Comparison of ENCODE assay signal across 8 cellular contexts in the genomic region with DNA sequence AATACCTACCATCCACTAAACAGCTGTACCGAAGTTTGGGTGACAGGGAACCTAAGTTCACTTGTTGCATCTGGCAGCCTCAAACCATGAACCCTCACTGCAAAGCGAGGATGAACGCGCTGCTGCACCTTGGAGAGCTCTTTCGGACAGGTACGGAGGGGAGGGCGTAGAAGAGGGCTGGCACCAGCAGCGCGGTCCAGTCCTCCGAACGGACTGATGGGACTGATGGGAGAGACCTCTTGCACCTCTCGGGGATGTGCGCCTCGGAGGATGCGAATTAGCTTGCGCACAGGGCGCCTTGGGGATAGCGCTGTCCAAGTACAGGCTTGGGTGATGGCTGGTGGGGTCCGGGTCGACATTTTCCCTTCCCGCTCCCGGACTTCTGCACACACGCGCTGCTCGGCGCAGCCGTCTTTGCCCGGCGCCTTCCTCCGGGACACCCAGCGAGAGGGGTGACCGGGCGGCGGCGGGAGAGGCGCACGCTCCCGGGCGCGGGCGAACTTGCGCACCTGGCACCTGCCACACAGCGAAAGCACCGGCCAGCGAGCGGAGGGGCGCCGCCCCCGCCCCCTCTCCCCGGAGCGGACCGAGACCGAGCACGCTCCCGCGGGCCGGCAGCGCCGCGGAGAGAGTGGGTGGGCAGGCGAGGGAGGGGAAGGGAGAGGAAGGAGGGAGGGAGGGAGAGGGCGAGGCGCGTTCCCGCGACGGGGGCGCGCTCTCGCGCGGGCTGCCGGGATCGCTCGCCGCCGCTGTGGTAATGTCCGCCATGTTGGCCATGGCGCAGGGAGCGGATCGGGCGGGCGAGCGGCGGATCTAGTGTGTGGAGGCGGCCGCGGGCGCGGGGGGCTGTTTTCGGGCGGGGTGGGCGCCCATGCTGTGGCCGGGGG. TPM values are rescaled to one million over a fixed set of nuclear protein-coding genes. Genes with fewer than 3 reads are reported as not detected.
A peak's percentile ranks its signal among the peaks of the same experiment; 100 is the strongest.
DNase-seq lines count a peak whose midpoint lies in the region; ATAC-seq and TF ChIP-seq lines count a peak whose summit lies in the region.

A gene with protein sequence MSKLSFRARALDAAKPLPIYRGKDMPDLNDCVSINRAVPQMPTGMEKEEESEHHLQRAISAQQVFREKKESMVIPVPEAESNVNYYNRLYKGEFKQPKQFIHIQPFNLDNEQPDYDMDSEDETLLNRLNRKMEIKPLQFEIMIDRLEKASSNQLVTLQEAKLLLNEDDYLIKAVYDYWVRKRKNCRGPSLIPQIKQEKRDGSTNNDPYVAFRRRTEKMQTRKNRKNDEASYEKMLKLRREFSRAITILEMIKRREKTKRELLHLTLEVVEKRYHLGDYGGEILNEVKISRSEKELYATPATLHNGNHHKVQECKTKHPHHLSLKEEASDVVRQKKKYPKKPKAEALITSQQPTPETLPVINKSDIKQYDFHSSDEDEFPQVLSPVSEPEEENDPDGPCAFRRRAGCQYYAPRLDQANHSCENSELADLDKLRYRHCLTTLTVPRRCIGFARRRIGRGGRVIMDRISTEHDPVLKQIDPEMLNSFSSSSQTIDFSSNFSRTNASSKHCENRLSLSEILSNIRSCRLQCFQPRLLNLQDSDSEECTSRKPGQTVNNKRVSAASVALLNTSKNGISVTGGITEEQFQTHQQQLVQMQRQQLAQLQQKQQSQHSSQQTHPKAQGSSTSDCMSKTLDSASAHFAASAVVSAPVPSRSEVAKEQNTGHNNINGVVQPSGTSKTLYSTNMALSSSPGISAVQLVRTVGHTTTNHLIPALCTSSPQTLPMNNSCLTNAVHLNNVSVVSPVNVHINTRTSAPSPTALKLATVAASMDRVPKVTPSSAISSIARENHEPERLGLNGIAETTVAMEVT (plus strand): TSS at position 754 of the 887 bp plus-strand sequence. CDS start 267 bp downstream, outside the sequence.

- no peaks in the 10 kb centered on the region for H3K27me3 ChIP-seq in effector memory CD4-positive, alpha-beta T cell (replicated peaks; ENCODE audit: control insufficient read depth, insufficient read depth, low read length, poor library complexity, severe bottlenecking)

- H3K36me3 ChIP-seq in effector memory CD4-positive, alpha-beta T cell (ENCODE audit: control insufficient read depth, insufficient read depth, low read length): no peaks in the 10 kb centered on the region

- DNase-seq in CD14-positive monocyte (ENCODE audit: low spot score): peak; percentile 84
- DNase-seq in NK-92 (lab: John Stamatoyannopoulos, UW; ENCODE audit: unreplicated experiment): peak; percentile 10
- peak; percentile 77 to 81 (median 80) for DNase-seq in effector memory CD4-positive, alpha-beta T cell
- peak; percentile 91 for DNase-seq in medulla oblongata (ENCODE audit: extremely low spot score)
- DNase-seq in stimulated activated CD8-positive, alpha-beta memory T cell treated with anti-CD3 and anti-CD28 coated beads, Interleukin-12 subunit alpha, Interleukin-12 subunit beta, amount 100 ng/mL, for 1 hour (ENCODE audit: low read depth): peak; percentile 79

- no peak for TF ChIP-seq CTCF in CD14-positive monocyte (IDR thresholded peaks at IDR 0.05)

- peak; percentile 67 for ATAC-seq in GM19395 (IDR thresholded peaks at IDR 0.05; ENCODE audit: unreplicated experiment)
- peak; percentile 39 for ATAC-seq in HG03565 (IDR thresholded peaks at IDR 0.05; ENCODE audit: unreplicated experiment)

- no peaks in the 10 kb centered on the region for H3K9me3 Mint-ChIP-seq in CD14-positive monocyte

- peak within 1 kb of the TSS; percentile 97 for H3K4me3 ChIP-seq in effector memory CD4-positive, alpha-beta T cell (ENCODE audit: insufficient read depth, low read depth, low read length, poor library complexity, severe bottlenecking)

- H3K36me3 Mint-ChIP-seq in CD14-positive monocyte: peaks cover 0 to 5% of the 10 kb centered on the region in 2 donors

- no peaks in the 10 kb centered on the region for H3K27me3 Mint-ChIP-seq in CD14-positive monocyte (ENCODE audit: low read depth in 3 of 3)

- intact Hi-C loops in CD14-positive monocyte (cut with micrococcal nuclease): loop anchor here in 1 of 2 donors (2.0 to 5.0 kb wide), 2 partner anchors 29 to 622 kb away; partner anchors contain the start of genes MBD5 and ORC4

- peak within 1 kb of the TSS; percentile 97 for H3K27ac ChIP-seq in effector memory CD4-positive, alpha-beta T cell (ENCODE audit: insufficient read depth, low read length, poor library complexity, severe bottlenecking)

- POLR2A ChIA-PET in activated CD8-positive, alpha-beta memory T cell treated with anti-CD3 and anti-CD28 coated beads for 36 hours (lab: Charles Lee): interaction anchor here (0.6 to 1.8 kb wide), 5 partner anchors 41 to 800 kb away, joined by 3 to 8 read pairs (median 3); partner anchors contain the start of genes ACVR2A, MBD5 and ORC4

- H3K27ac Mint-ChIP-seq in CD14-positive monocyte: peak within 1 kb of the TSS; percentile 94 to 99 (median 98)

- no peaks in the 10 kb centered on the region for H3K9me3 ChIP-seq in effector memory CD4-positive, alpha-beta T cell (ENCODE audit: control insufficient read depth, low read length)

- H3K4me1 Mint-ChIP-seq in CD14-positive monocyte: peaks cover 37% of the 10 kb centered on the region

- CTCF ChIA-PET in activated CD8-positive, alpha-beta memory T cell treated with anti-CD3 and anti-CD28 coated beads for 36 hours (lab: Charles Lee): interaction anchor here (1.1 to 1.4 kb wide), 3 partner anchors 14 to 42 kb away, joined by 3 to 4 read pairs (median 3); no protein-coding TSS in a partner anchor

- peak within 1 kb of the TSS; percentile 98 to 99 for H3K4me3 Mint-ChIP-seq in CD14-positive monocyte

- H3K4me1 ChIP-seq in effector memory CD4-positive, alpha-beta T cell (ENCODE audit: control insufficient read depth, insufficient read depth, low read length, poor library complexity, severe bottlenecking): peaks cover 9% of the 10 kb centered on the region

RNA-seq across cellular contexts. Expression of the gene that starts here (rescaled TPM):
- 1 to 10 TPM; 1.4 to 2.0 TPM for polyA plus RNA-seq in CD14-positive monocyte
- 10 to 100 TPM; 20.6 to 22.7 TPM for total RNA-seq in activated CD8-positive, alpha-beta memory T cell treated with anti-CD3 and anti-CD28 coated beads for 36 hours

Comparison
In these comparisons a context has a peak if more than half of its experiments do, and no peak if none do; other contexts are left out.
1. Peak in every context shown above with its lines: DNase-seq, ATAC-seq, H3K4me3 ChIP-seq and H3K27ac ChIP-seq.
2. DNase-seq: peak in every context shown above with its lines; median percentile 91 in medulla oblongata; 84 in CD14-positive monocyte; 80 in effector memory CD4-positive, alpha-beta T cell; 79 in stimulated activated CD8-positive, alpha-beta memory T cell treated with anti-CD3 and anti-CD28 coated beads, Interleukin-12 subunit alpha, Interleukin-12 subunit beta, amount 100 ng/mL, for 1 hour; 10 in NK-92.